ENCODE assay signal across 17 cellular contexts in the genomic region with DNA sequence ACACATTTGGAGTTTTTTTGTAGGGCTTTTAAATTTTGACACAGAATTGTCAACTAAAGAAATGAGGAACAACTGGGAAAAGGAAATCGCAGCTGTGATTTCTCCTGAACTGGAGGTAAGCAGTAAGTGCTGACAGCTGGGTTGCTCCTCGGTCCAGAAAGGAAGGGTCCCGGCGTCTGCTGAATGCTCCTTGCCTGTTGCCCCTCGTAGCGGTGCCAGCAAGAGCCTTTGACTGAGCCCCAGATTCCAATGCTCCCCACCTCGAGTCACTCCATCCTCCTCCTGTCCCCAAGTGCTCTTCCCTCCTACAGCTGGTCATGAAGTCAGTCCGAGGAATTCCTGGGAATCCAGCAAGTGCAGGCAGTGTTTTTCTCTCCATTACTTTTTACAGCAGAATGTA. TPM values are rescaled to one million over a fixed set of nuclear protein-coding genes. Genes with fewer than 3 reads are reported as not detected.
DNase-seq lines count a peak whose midpoint lies in the region; ATAC-seq and TF ChIP-seq lines count a peak whose summit lies in the region.
"Had no signal": no experiment of that assay in that cellular context is flagged by ENCODE, and none has a peak within 500 bp of the region (broad histone marks: within the 10 kb centered on the region; RNA-seq: fewer than 3 reads in every experiment).

No MANE protein-coding gene starts in this region.

- no peak overlapping the region for H3K4me3 Mint-ChIP-seq in activated CD4-positive, alpha-beta T cell treated with anti-CD3 and anti-CD28 coated beads, Interleukin-2, amount 10 ng/mL, durations not matched to agents 7 days and 5 days
- H3K4me3 Mint-ChIP-seq in CD8-positive, alpha-beta T cell, result no peak overlapping the region
- no peak overlapping the region for H3K4me3 Mint-ChIP-seq in activated naive CD8-positive, alpha-beta T cell
- no peak overlapping the region for H3K4me3 Mint-ChIP-seq in natural killer cell

- peaks cover 9% of the 10 kb centered on the region for H3K4me1 Mint-ChIP-seq in activated CD4-positive, alpha-beta T cell treated with anti-CD3 and anti-CD28 coated beads, Interleukin-2, amount 10 ng/mL, durations not matched to agents 7 days and 5 days
- H3K4me1 Mint-ChIP-seq in CD8-positive, alpha-beta T cell (ENCODE audit: low read depth), result peaks cover 3% of the 10 kb centered on the region
- peaks cover 5% of the 10 kb centered on the region for H3K4me1 Mint-ChIP-seq in activated naive CD8-positive, alpha-beta T cell (ENCODE audit: low read depth)
- peaks cover 0 to 3% of the 10 kb centered on the region in 2 donors for H3K4me1 Mint-ChIP-seq in natural killer cell

- H3K4me3 ChIP-seq in CD8-positive, alpha-beta T cell (ENCODE audit: low read depth, low read length), result no peak overlapping the region
- H3K4me3 ChIP-seq: GM23248 had no signal

- no peak for ATAC-seq in CD8-positive, alpha-beta T cell
- ATAC-seq in natural killer cell (no peak), GM18867 (IDR thresholded peaks at IDR 0.05; ENCODE audit: unreplicated experiment) (no peak), HG03565 (IDR thresholded peaks at IDR 0.05; ENCODE audit: unreplicated experiment) (no peak)
- ATAC-seq: HCT116, Panc1 had no signal

- POLR2A ChIA-PET in activated CD4-positive, alpha-beta T cell treated with anti-CD3 and anti-CD28 coated beads, Interleukin-2, amount 10 ng/mL, durations not matched to agents 7 days and 5 days (lab: Charles Lee), result interaction anchor here (0.6 kb wide), 1 partner anchor 48 kb away, joined by 6 read pairs; no protein-coding TSS in a partner anchor
- POLR2A ChIA-PET in CD8-positive, alpha-beta T cell (lab: Charles Lee), result no interaction called here

- peaks cover 92% of the 10 kb centered on the region for H3K36me3 ChIP-seq in CD8-positive, alpha-beta T cell (ENCODE audit: insufficient read depth, low read length)

- CTCF ChIA-PET in activated CD4-positive, alpha-beta T cell treated with anti-CD3 and anti-CD28 coated beads, Interleukin-2, amount 10 ng/mL, durations not matched to agents 7 days and 5 days (lab: Charles Lee), result no interaction called here
- CTCF ChIA-PET in CD8-positive, alpha-beta T cell (lab: Charles Lee), result no interaction called here

- peak overlapping the region; percentile 65 for H3K27ac Mint-ChIP-seq in activated CD4-positive, alpha-beta T cell treated with anti-CD3 and anti-CD28 coated beads, Interleukin-2, amount 10 ng/mL, durations not matched to agents 7 days and 5 days
- H3K27ac Mint-ChIP-seq in CD8-positive, alpha-beta T cell, result peak overlapping the region; percentile 80
- H3K27ac Mint-ChIP-seq in activated naive CD8-positive, alpha-beta T cell, result peak overlapping the region; percentile 7
- peak overlapping the region; percentile 53 to 78 for H3K27ac Mint-ChIP-seq in natural killer cell

- H3K4me1 ChIP-seq in CD8-positive, alpha-beta T cell (ENCODE audit: insufficient read depth, low read length), result no peaks in the 10 kb centered on the region
- H3K4me1 ChIP-seq: Caco-2 had no signal

- no peak for DNase-seq in activated CD4-positive, alpha-beta T cell treated with anti-CD3 and anti-CD28 coated beads, Interleukin-2, amount 10 ng/mL, durations not matched to agents 7 days and 5 days
- DNase-seq in activated CD4-positive, alpha-beta T cell treated with anti-CD3 and anti-CD28 coated beads for 48 hours, result no peak
- DNase-seq in CD8-positive, alpha-beta T cell, result no peak
- DNase-seq in natural killer cell (no peak), NCI-H526 treated with DMSO at 0.1 percent for 48 hours (lab: John Stamatoyannopoulos, UW) (no peak)
- DNase-seq: GM23248, Karpas-422, NCI-H1105 treated with DMSO at 0.1 percent for 48 hours, NCI-H187, NCI-H446 treated with DMSO at 0.1 percent for 48 hours had no signal

- H3K9me3 Mint-ChIP-seq in activated CD4-positive, alpha-beta T cell treated with anti-CD3 and anti-CD28 coated beads, Interleukin-2, amount 10 ng/mL, durations not matched to agents 7 days and 5 days, result no peaks in the 10 kb centered on the region
- H3K9me3 Mint-ChIP-seq in CD8-positive, alpha-beta T cell, result no peaks in the 10 kb centered on the region
- no peaks in the 10 kb centered on the region for H3K9me3 Mint-ChIP-seq in activated naive CD8-positive, alpha-beta T cell (ENCODE audit: low read depth)
- H3K9me3 Mint-ChIP-seq in natural killer cell, result no peaks in the 10 kb centered on the region

- H3K27me3 Mint-ChIP-seq in activated CD4-positive, alpha-beta T cell treated with anti-CD3 and anti-CD28 coated beads, Interleukin-2, amount 10 ng/mL, durations not matched to agents 7 days and 5 days, result no peaks in the 10 kb centered on the region
- H3K27me3 Mint-ChIP-seq in CD8-positive, alpha-beta T cell (ENCODE audit: low read depth), result no peaks in the 10 kb centered on the region
- H3K27me3 Mint-ChIP-seq in activated naive CD8-positive, alpha-beta T cell, result no peaks in the 10 kb centered on the region
- H3K27me3 Mint-ChIP-seq in natural killer cell (ENCODE audit: low read depth in 2 of 2), result no peaks in the 10 kb centered on the region

- H3K27me3 ChIP-seq in CD8-positive, alpha-beta T cell (ENCODE audit: insufficient read depth, low read length), result no peaks in the 10 kb centered on the region

- no peak for TF ChIP-seq CTCF in CD8-positive, alpha-beta T cell (IDR thresholded peaks at IDR 0.05)
- TF ChIP-seq CTCF in natural killer cell (IDR thresholded peaks at IDR 0.05), result no peak

- H3K9me3 ChIP-seq in CD8-positive, alpha-beta T cell (ENCODE audit: low read length), result no peaks in the 10 kb centered on the region
- H3K9me3 ChIP-seq: Caco-2 had no signal

- H3K36me3 Mint-ChIP-seq in activated CD4-positive, alpha-beta T cell treated with anti-CD3 and anti-CD28 coated beads, Interleukin-2, amount 10 ng/mL, durations not matched to agents 7 days and 5 days (ENCODE audit: low read depth), result peaks cover 86% of the 10 kb centered on the region
- peaks cover 96% of the 10 kb centered on the region for H3K36me3 Mint-ChIP-seq in CD8-positive, alpha-beta T cell
- H3K36me3 Mint-ChIP-seq in activated naive CD8-positive, alpha-beta T cell, result no peaks in the 10 kb centered on the region
- H3K36me3 Mint-ChIP-seq in natural killer cell, result peaks cover 25% of the 10 kb centered on the region

- H3K27ac ChIP-seq in CD8-positive, alpha-beta T cell (ENCODE audit: low read depth, low read length), result no peak overlapping the region
- H3K27ac ChIP-seq: C4-2B, GM23248 had no signal

- intact Hi-C loops in CD8-positive, alpha-beta T cell (cut with DNase I, micrococcal nuclease), result no loop called here
- intact Hi-C loops in natural killer cell (cut with micrococcal nuclease), result no loop called here

RNA-seq across cellular contexts. Expression of gene ENDOV, which starts 32.0 kb away (rescaled TPM):
- total RNA-seq in activated CD4-positive, alpha-beta T cell treated with anti-CD3 and anti-CD28 coated beads, Interleukin-2, amount 10 ng/mL, durations not matched to agents 7 days and 5 days, result 10 to 100 TPM; 16.6 to 17.1 TPM
- 10 to 100 TPM in 1 of 2 experiments, 1 to 10 TPM in 1; 8.2 to 11.6 TPM for total RNA-seq in CD8-positive, alpha-beta T cell
- 10 to 100 TPM; 17.7 to 24.9 (median 18.8) TPM for total RNA-seq in natural killer cell

Comparison
In these comparisons a context has a peak if more than half of its experiments do, and no peak if none do; other contexts are left out.
1. H3K27ac Mint-ChIP-seq: peak in every context shown above with its lines; median percentile 80 in CD8-positive, alpha-beta T cell; 66 in natural killer cell; 65 in activated CD4-positive, alpha-beta T cell treated with anti-CD3 and anti-CD28 coated beads, Interleukin-2, amount 10 ng/mL, durations not matched to agents 7 days and 5 days; 7 in activated naive CD8-positive, alpha-beta T cell.